11 cellular contexts compared by ENCODE assay signal in genomic region chr7:26399747-26400146, GRCh38.
A peak's percentile ranks its signal among the peaks of the same experiment; 100 is the strongest.
DNase-seq lines count a peak whose midpoint lies in the region; ATAC-seq and TF ChIP-seq lines count a peak whose summit lies in the region.
"Had no signal": no experiment of that assay in that cellular context is flagged by ENCODE, and none has a peak within 500 bp of the region (broad histone marks: within the 10 kb centered on the region; RNA-seq: fewer than 3 reads in every experiment).

No MANE protein-coding gene starts in this region.

- ATAC-seq in stimulated activated naive CD8-positive, alpha-beta T cell treated with anti-CD3 and anti-CD28 coated beads, Interleukin-15, amount 100 ng/mL, for 72 hours, result no peak
- ATAC-seq in WTC11 (no peak), lower lobe of right lung (no peak), HG03442 (IDR thresholded peaks at IDR 0.05; ENCODE audit: unreplicated experiment) (no peak)
- no peak for ATAC-seq in stimulated activated naive B cell treated with anti-CD40 and anti-IgM and Interleukin-4, amounts not matched to agents 10 μg/mL and 1 μg/mL and 100 μg/mL, for 72 hours (replicated peaks)

- H3K27me3 ChIP-seq in lower lobe of right lung (ENCODE audit: low read depth) (no peaks in the 10 kb centered on the region), vagina (no peaks in the 10 kb centered on the region)
- H3K27me3 ChIP-seq: sigmoid colon, uterus had no signal

- peak overlapping the region; percentile 86 for H3K4me3 Mint-ChIP-seq in stimulated activated naive CD8-positive, alpha-beta T cell treated with anti-CD3 and anti-CD28 coated beads, Interleukin-15, Interleukin-2, amounts not matched to agents 100 ng/mL and 50 ng/mL, for 24 hours
- H3K4me3 Mint-ChIP-seq in stimulated activated naive CD8-positive, alpha-beta T cell treated with anti-CD3 and anti-CD28 coated beads, Interleukin-15, amount 100 ng/mL, for 72 hours, result no peak overlapping the region
- H3K4me3 Mint-ChIP-seq in WTC11, result peak overlapping the region; percentile 93
- H3K4me3 Mint-ChIP-seq in stimulated activated naive B cell treated with anti-CD40 and anti-IgM and Interleukin-4, amounts not matched to agents 10 μg/mL and 1 μg/mL and 100 μg/mL, for 72 hours, result no peak overlapping the region

- intact Hi-C loops in lower lobe of right lung (cut with DNase I), result no loop called here
- intact Hi-C loops in vagina (cut with DNase I), result no loop called here

- H3K9me3 ChIP-seq in lower lobe of right lung (no peaks in the 10 kb centered on the region), vagina (no peaks in the 10 kb centered on the region)
- H3K9me3 ChIP-seq: heart right ventricle, sigmoid colon, uterus had no signal

- H3K4me1 ChIP-seq in lower lobe of right lung (peaks cover 19% of the 10 kb centered on the region), vagina (peaks cover 16% of the 10 kb centered on the region)
- H3K4me1 ChIP-seq: uterus had no signal

- no peaks in the 10 kb centered on the region for H3K36me3 Mint-ChIP-seq in stimulated activated naive CD8-positive, alpha-beta T cell treated with anti-CD3 and anti-CD28 coated beads, Interleukin-15, Interleukin-2, amounts not matched to agents 100 ng/mL and 50 ng/mL, for 24 hours (ENCODE audit: low read depth)
- H3K36me3 Mint-ChIP-seq in WTC11, result peaks cover 2% of the 10 kb centered on the region; the same call in 1 of the 2 replicates
- no peaks in the 10 kb centered on the region for H3K36me3 Mint-ChIP-seq in stimulated activated naive B cell treated with anti-CD40 and anti-IgM and Interleukin-4, amounts not matched to agents 10 μg/mL and 1 μg/mL and 100 μg/mL, for 72 hours

- H3K4me3 ChIP-seq in lower lobe of right lung (peak overlapping the region; percentile 72), vagina (no peak overlapping the region)

- H3K4me1 Mint-ChIP-seq in stimulated activated naive CD8-positive, alpha-beta T cell treated with anti-CD3 and anti-CD28 coated beads, Interleukin-15, Interleukin-2, amounts not matched to agents 100 ng/mL and 50 ng/mL, for 24 hours (ENCODE audit: low read depth), result peaks cover 16% of the 10 kb centered on the region
- H3K4me1 Mint-ChIP-seq in stimulated activated naive CD8-positive, alpha-beta T cell treated with anti-CD3 and anti-CD28 coated beads, Interleukin-15, amount 100 ng/mL, for 72 hours, result peaks cover 16% of the 10 kb centered on the region
- peaks cover 34% of the 10 kb centered on the region for H3K4me1 Mint-ChIP-seq in WTC11
- peaks cover 19 to 36% of the 10 kb centered on the region in 2 donors for H3K4me1 Mint-ChIP-seq in stimulated activated naive B cell treated with anti-CD40 and anti-IgM and Interleukin-4, amounts not matched to agents 10 μg/mL and 1 μg/mL and 100 μg/mL, for 72 hours

- TF ChIP-seq CTCF in WTC11 (IDR thresholded peaks at IDR 0.05), result no peak
- no peak for TF ChIP-seq CTCF in lower lobe of right lung (IDR thresholded peaks at IDR 0.05)
- TF ChIP-seq CTCF in vagina (IDR thresholded peaks at IDR 0.05), result no peak

- no peak for TF ChIP-seq POLR2A in vagina (IDR thresholded peaks at IDR 0.05)

- H3K27ac ChIP-seq in lower lobe of right lung (peak overlapping the region; percentile 94), vagina (no peak overlapping the region)

- DNase-seq in stimulated activated naive CD8-positive, alpha-beta T cell treated with anti-CD3 and anti-CD28 coated beads, Interleukin-15, amount 100 ng/mL, for 72 hours, result no peak
- DNase-seq in WTC11 (ENCODE audit: low spot score), result no peak
- no peak for DNase-seq in lower lobe of right lung
- DNase-seq in OCI-M1 (lab: John Stamatoyannopoulos, UW), result no peak
- DNase-seq in stimulated activated naive B cell treated with anti-CD40 and anti-IgM and Interleukin-4, amounts not matched to agents 10 μg/mL and 1 μg/mL and 100 μg/mL, for 72 hours, result no peak
- DNase-seq in vagina (ENCODE audit: extremely low spot score in 2 of 2), result no peak
- DNase-seq: sigmoid colon had no signal

- H3K36me3 ChIP-seq in lower lobe of right lung, result no peaks in the 10 kb centered on the region
- no peaks in the 10 kb centered on the region for H3K36me3 ChIP-seq in vagina
- H3K36me3 ChIP-seq: heart right ventricle, sigmoid colon, uterus had no signal

- POLR2A ChIA-PET in WTC11 (lab: Charles Lee), result no interaction called here

- no peak overlapping the region for H3K27ac Mint-ChIP-seq in stimulated activated naive CD8-positive, alpha-beta T cell treated with anti-CD3 and anti-CD28 coated beads, Interleukin-15, Interleukin-2, amounts not matched to agents 100 ng/mL and 50 ng/mL, for 24 hours
- H3K27ac Mint-ChIP-seq in stimulated activated naive CD8-positive, alpha-beta T cell treated with anti-CD3 and anti-CD28 coated beads, Interleukin-15, amount 100 ng/mL, for 72 hours, result no peak overlapping the region
- H3K27ac Mint-ChIP-seq in WTC11, result no peak overlapping the region
- no peak overlapping the region for H3K27ac Mint-ChIP-seq in stimulated activated naive B cell treated with anti-CD40 and anti-IgM and Interleukin-4, amounts not matched to agents 10 μg/mL and 1 μg/mL and 100 μg/mL, for 72 hours

- H3K27me3 Mint-ChIP-seq in stimulated activated naive CD8-positive, alpha-beta T cell treated with anti-CD3 and anti-CD28 coated beads, Interleukin-15, Interleukin-2, amounts not matched to agents 100 ng/mL and 50 ng/mL, for 24 hours, result peaks cover 31% of the 10 kb centered on the region
- peaks cover 49% of the 10 kb centered on the region for H3K27me3 Mint-ChIP-seq in stimulated activated naive CD8-positive, alpha-beta T cell treated with anti-CD3 and anti-CD28 coated beads, Interleukin-15, amount 100 ng/mL, for 72 hours
- H3K27me3 Mint-ChIP-seq in WTC11 (ENCODE audit: low read depth), result peaks cover 10% of the 10 kb centered on the region
- H3K27me3 Mint-ChIP-seq in stimulated activated naive B cell treated with anti-CD40 and anti-IgM and Interleukin-4, amounts not matched to agents 10 μg/mL and 1 μg/mL and 100 μg/mL, for 72 hours, result peaks cover 16 to 20% of the 10 kb centered on the region in 2 donors

- CTCF ChIA-PET in WTC11 (lab: Charles Lee), result no interaction called here

- no peaks in the 10 kb centered on the region for H3K9me3 Mint-ChIP-seq in stimulated activated naive CD8-positive, alpha-beta T cell treated with anti-CD3 and anti-CD28 coated beads, Interleukin-15, Interleukin-2, amounts not matched to agents 100 ng/mL and 50 ng/mL, for 24 hours
- no peaks in the 10 kb centered on the region for H3K9me3 Mint-ChIP-seq in stimulated activated naive CD8-positive, alpha-beta T cell treated with anti-CD3 and anti-CD28 coated beads, Interleukin-15, amount 100 ng/mL, for 72 hours
- H3K9me3 Mint-ChIP-seq in WTC11, result peaks cover 3% of the 10 kb centered on the region; the same call in 1 of the 2 replicates
- H3K9me3 Mint-ChIP-seq in stimulated activated naive B cell treated with anti-CD40 and anti-IgM and Interleukin-4, amounts not matched to agents 10 μg/mL and 1 μg/mL and 100 μg/mL, for 72 hours, result no peaks in the 10 kb centered on the region

TF ChIP-seq in WTC11, 78 proteins besides CTCF, POLR2A, EP300 and RAD21:
- no peak for TF ChIP-seq USF1 (CRISPR knock-in tag; IDR thresholded peaks at IDR 0.05)
- TF ChIP-seq E2F5 (CRISPR knock-in tag; IDR thresholded peaks at IDR 0.05), result no peak
- no peak for TF ChIP-seq ZNF396 (CRISPR knock-in tag; IDR thresholded peaks at IDR 0.05; ENCODE audit: borderline replicate concordance)

Comparison
In these comparisons a context has a peak if more than half of its experiments do, and no peak if none do; other contexts are left out.
1. H3K4me3 Mint-ChIP-seq: peak in stimulated activated naive CD8-positive, alpha-beta T cell treated with anti-CD3 and anti-CD28 coated beads, Interleukin-15, Interleukin-2, amounts not matched to agents 100 ng/mL and 50 ng/mL, for 24 hours (single experiment) and WTC11 (single experiment); none in stimulated activated naive CD8-positive, alpha-beta T cell treated with anti-CD3 and anti-CD28 coated beads, Interleukin-15, amount 100 ng/mL, for 72 hours (0 of 2) and stimulated activated naive B cell treated with anti-CD40 and anti-IgM and Interleukin-4, amounts not matched to agents 10 μg/mL and 1 μg/mL and 100 μg/mL, for 72 hours (0 of 2).